In genomic region chr16:29808219-29808900, GRCh38 we compare ENCODE assay signal across 8 cellular contexts. TPM values are rescaled to one million over a fixed set of nuclear protein-coding genes. Genes with fewer than 3 reads are reported as not detected.
DNase-seq lines count a peak whose midpoint lies in the region; ATAC-seq and TF ChIP-seq lines count a peak whose summit lies in the region.

No MANE protein-coding gene starts in this region.

- TF ChIP-seq CTCF in HFFc6 (IDR thresholded peaks at IDR 0.05) = no peak
- no peak for TF ChIP-seq CTCF in activated B cell treated with CpG ODN at 0.5 μM for 24 hours (IDR thresholded peaks at IDR 0.05)
- no peak for TF ChIP-seq CTCF in fibroblast of mammary gland (conservative IDR thresholded peaks at IDR 0.05; ENCODE audit: control insufficient read depth, insufficient read depth, low read depth, low read length)
- no peak for TF ChIP-seq CTCF in GM10266 (IDR thresholded peaks at IDR 0.05; ENCODE audit: control insufficient read depth, insufficient read depth, low read depth, missing control alignments)

- H3K4me3 Mint-ChIP-seq in HFFc6 (peak overlapping the region; percentile 94), activated B cell treated with CpG ODN at 0.5 μM for 24 hours (peak overlapping the region; percentile 80)

- POLR2A ChIA-PET in activated B cell treated with CpG ODN at 0.5 μM for 24 hours (lab: Charles Lee) = interaction anchor here (0.6 to 5.5 kb wide), 10 partner anchors 11 to 609 kb away, joined by 3 to 147 read pairs (median 8); partner anchors contain the start of genes ALDOA, KCTD13, KIF22 and MVP

- H3K9me3 Mint-ChIP-seq in HFFc6 = no peaks in the 10 kb centered on the region
- H3K9me3 Mint-ChIP-seq in activated B cell treated with CpG ODN at 0.5 μM for 24 hours = no peaks in the 10 kb centered on the region

- intact Hi-C loops in activated B cell treated with CpG ODN at 0.5 μM for 24 hours (cut with micrococcal nuclease) = no loop called here

- H3K27ac Mint-ChIP-seq in HFFc6 (peak overlapping the region; percentile 90), activated B cell treated with CpG ODN at 0.5 μM for 24 hours (peak overlapping the region; percentile 81)

- H3K36me3 Mint-ChIP-seq in HFFc6 (ENCODE audit: low read depth) (peaks cover 12% of the 10 kb centered on the region), activated B cell treated with CpG ODN at 0.5 μM for 24 hours (ENCODE audit: low read depth) (peaks cover 26% of the 10 kb centered on the region)

- DNase-seq in HFFc6 = no peak
- no peak for DNase-seq in activated B cell treated with CpG ODN at 0.5 μM for 24 hours
- DNase-seq in fibroblast of mammary gland (ENCODE audit: low read depth) = no peak
- no peak for DNase-seq in skeletal muscle cell (ENCODE audit: low read depth)
- no peak for DNase-seq in GM10266 (ENCODE audit: extremely low spot score)
- DNase-seq in HPDE6-E6E7 (ENCODE audit: extremely low spot score) = no peak
- no peak for DNase-seq in A172 (ENCODE audit: low spot score)
- no peak for DNase-seq in NCI-H1417 treated with DMSO at 0.1 percent for 48 hours (lab: John Stamatoyannopoulos, UW)

- CTCF ChIA-PET in activated B cell treated with CpG ODN at 0.5 μM for 24 hours (lab: Charles Lee) = interaction anchor here (0.8 to 2.8 kb wide), 11 partner anchors 8 to 198 kb away, joined by 3 to 43 read pairs (median 7); partner anchors contain the start of genes KIF22, MVP, PAGR1 and TAOK2

- no peak for ATAC-seq in activated B cell treated with CpG ODN at 0.5 μM for 24 hours (ENCODE audit: low read depth)

- peak overlapping the region; percentile 74 for H3K4me3 ChIP-seq in fibroblast of mammary gland (ENCODE audit: control insufficient read depth, low read depth, low read length)
- H3K4me3 ChIP-seq in skeletal muscle cell (ENCODE audit: low read depth, low read length) = peak overlapping the region; percentile 60

- H3K27me3 Mint-ChIP-seq in HFFc6 (ENCODE audit: insufficient read depth) (peaks cover 6% of the 10 kb centered on the region), activated B cell treated with CpG ODN at 0.5 μM for 24 hours (no peaks in the 10 kb centered on the region)

- H3K4me1 Mint-ChIP-seq in HFFc6 (ENCODE audit: low read depth) = peaks cover 68% of the 10 kb centered on the region
- peaks cover 59% of the 10 kb centered on the region for H3K4me1 Mint-ChIP-seq in activated B cell treated with CpG ODN at 0.5 μM for 24 hours

RNA-seq across cellular contexts. Expression of gene MAZ, which starts 2.0 kb away (rescaled TPM):
- 100 to 1,000 TPM; 148 to 178 (median 165) TPM for total RNA-seq in HFFc6 (2021; fragmentation: NEBNext Ultra II Directional; extraction: Animal tissue kit (Norgen Biotek cat#: 25700))
- total RNA-seq in activated B cell treated with CpG ODN at 0.5 μM for 24 hours = 172 and 187 TPM in 2 replicates
- 205 and 254 TPM in 2 replicates for total RNA-seq in A172 (2014; rRNA removed; shearing (Covaris generic))

RNA-seq across cellular contexts. Expression of gene PRRT2, which starts 3.6 kb away (rescaled TPM):
- total RNA-seq in HFFc6 (2021; fragmentation: NEBNext Ultra II Directional; extraction: Animal tissue kit (Norgen Biotek cat#: 25700)) = 1 to 10 TPM; 2.9 to 4.3 (median 3.6) TPM
- 0.11 and 0.54 TPM in 2 replicates for total RNA-seq in activated B cell treated with CpG ODN at 0.5 μM for 24 hours
- total RNA-seq in A172 (2014; rRNA removed; shearing (Covaris generic)) = 3.3 and 7.4 TPM in 2 replicates

RNA-seq across cellular contexts. Expression of gene PAGR1, which starts 7.6 kb away (rescaled TPM):
- total RNA-seq in HFFc6 (2021; fragmentation: NEBNext Ultra II Directional; extraction: Animal tissue kit (Norgen Biotek cat#: 25700)) = 10 to 100 TPM; 12.9 to 19.2 (median 17.7) TPM
- total RNA-seq in activated B cell treated with CpG ODN at 0.5 μM for 24 hours = 18.6 and 20.3 TPM in 2 replicates
- total RNA-seq in A172 (2014; rRNA removed; shearing (Covaris generic)) = 41.8 and 55.0 TPM in 2 replicates

RNA-seq across cellular contexts. Expression of gene MVP, which starts 11.9 kb away (rescaled TPM):
- total RNA-seq in HFFc6 (2021; fragmentation: NEBNext Ultra II Directional; extraction: Animal tissue kit (Norgen Biotek cat#: 25700)) = 100 to 1,000 TPM; 234 to 296 (median 268) TPM
- total RNA-seq in activated B cell treated with CpG ODN at 0.5 μM for 24 hours = 177 and 179 TPM in 2 replicates
- total RNA-seq in A172 (2014; rRNA removed; shearing (Covaris generic)) = 239 and 243 TPM in 2 replicates

RNA-seq across cellular contexts. Expression of gene KIF22, which starts 17.8 kb away (rescaled TPM):
- total RNA-seq in HFFc6 (2021; fragmentation: NEBNext Ultra II Directional; extraction: Animal tissue kit (Norgen Biotek cat#: 25700)) = 10 to 100 TPM; 26.4 to 50.3 (median 48.9) TPM
- 33.1 and 40.1 TPM in 2 replicates for total RNA-seq in activated B cell treated with CpG ODN at 0.5 μM for 24 hours
- total RNA-seq in A172 (2014; rRNA removed; shearing (Covaris generic)) = 118 and 129 TPM in 2 replicates
